ENCODE assay signal across 22 cellular contexts in the genomic region with DNA sequence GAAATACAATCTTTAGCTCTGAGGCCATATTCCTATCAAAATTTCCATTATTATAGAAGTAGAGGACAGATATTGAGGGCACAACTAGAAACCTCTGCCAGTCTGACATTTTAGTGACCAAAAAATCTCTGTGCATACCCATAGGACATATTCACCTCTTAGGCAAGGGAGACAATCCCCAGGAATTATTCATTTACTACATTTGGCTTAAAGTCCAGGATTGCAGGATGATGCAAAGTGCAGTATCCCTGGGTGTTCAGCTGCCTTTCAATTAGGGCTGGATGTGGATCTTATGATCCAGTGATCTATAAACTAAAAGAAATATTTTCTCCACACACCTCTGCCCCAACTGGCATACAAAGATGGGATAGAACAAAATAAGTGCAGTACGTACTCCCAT. TPM values are rescaled to one million over a fixed set of nuclear protein-coding genes. Genes with fewer than 3 reads are reported as not detected.
"Had no signal": no experiment of that assay in that cellular context is flagged by ENCODE, and none has a peak within 500 bp of the region (broad histone marks: within the 10 kb centered on the region; RNA-seq: fewer than 3 reads in every experiment).

No MANE protein-coding gene starts in this region.

- H3K4me3 ChIP-seq: dorsolateral prefrontal cortex, gastroesophageal sphincter, heart left ventricle, hepatocyte, lung, pancreas, right atrium auricular region, skin epidermis, spleen, testis, tibial artery had no signal

- H3K9me3 ChIP-seq: gastroesophageal sphincter, heart left ventricle, neutrophil, pancreas, right atrium auricular region, spleen, testis, tibial artery had no signal

- DNase-seq: dorsolateral prefrontal cortex; effector CD4-positive, alpha-beta T cell; foreskin keratinocyte; heart left ventricle; kidney; naive B cell; pancreas; spleen; stimulated activated CD4-positive, alpha-beta T cell treated with anti-CD3 and anti-CD28 coated beads, Interleukin-4, amount 100 ng/mL, for 4 hours; stimulated activated naive CD8-positive, alpha-beta T cell treated with anti-CD3 and anti-CD28 coated beads, Interleukin-15, Interleukin-2, amounts not matched to agents 100 U/mL and 50 U/mL, for 24 hours; substantia nigra; testis; tibial artery had no signal

- H3K27me3 ChIP-seq: gastroesophageal sphincter, heart left ventricle, hepatocyte, neutrophil, pancreas, right atrium auricular region, testis, tibial artery had no signal

- ATAC-seq: foreskin keratinocyte; gastroesophageal sphincter; heart left ventricle; left lobe of liver; pancreas; stimulated activated memory B cell treated with anti-CD40 and anti-IgM and Interleukin-4, amounts not matched to agents 10 μg/mL and 1 μg/mL and 100 μg/mL, for 72 hours; stimulated activated naive CD8-positive, alpha-beta T cell treated with anti-CD3 and anti-CD28 coated beads, Interleukin-15, Interleukin-2, amounts not matched to agents 100 U/mL and 50 U/mL, for 24 hours had no signal

- H3K27ac ChIP-seq: foreskin keratinocyte, gastroesophageal sphincter, heart left ventricle, hepatocyte, neutrophil, pancreas, right atrium auricular region, skin epidermis, spleen, testis, tibial artery had no signal

- H3K4me2 ChIP-seq: hepatocyte had no signal

- H3K79me2 ChIP-seq: hepatocyte had no signal

- H3K36me3 ChIP-seq: gastroesophageal sphincter, heart left ventricle, neutrophil, pancreas, right atrium auricular region, spleen, tibial artery had no signal

- H3K4me1 ChIP-seq: foreskin keratinocyte, pancreas, spleen, testis had no signal

- H2AFZ ChIP-seq: hepatocyte had no signal

RNA-seq across cellular contexts. Expression of gene PTGS2, which starts 50.9 kb away (rescaled TPM):
- total RNA-seq: neural crest cell had no signal
